Comparison of ENCODE assay signal across 20 cellular contexts in genomic region chr2:186009341-186009740, GRCh38.
"Had no signal": no experiment of that assay in that cellular context is flagged by ENCODE, and none has a peak within 500 bp of the region (broad histone marks: within the 10 kb centered on the region; RNA-seq: fewer than 3 reads in every experiment).

No MANE protein-coding gene starts in this region.

- H3K4me1 ChIP-seq: left lung, neural progenitor cell, parathyroid adenoma, right lobe of liver, tibial nerve, upper lobe of left lung had no signal

- H3K27me3 ChIP-seq: left lung, neural progenitor cell, right lobe of liver, tibial nerve, upper lobe of left lung had no signal

- ATAC-seq: effector memory CD8-positive, alpha-beta T cell; left cardiac atrium; left lung; naive thymus-derived CD4-positive, alpha-beta T cell; right lobe of liver; stimulated activated naive B cell treated with anti-CD40 and anti-IgM and Interleukin-4, amounts not matched to agents 10 μg/mL and 1 μg/mL and 100 μg/mL, for 72 hours had no signal

- H3K9ac ChIP-seq: neural progenitor cell, parathyroid adenoma had no signal

- H3K27ac Mint-ChIP-seq: effector memory CD8-positive, alpha-beta T cell; naive thymus-derived CD4-positive, alpha-beta T cell; nephron; neural progenitor cell; progenitor cell of endocrine pancreas; stimulated activated naive B cell treated with anti-CD40 and anti-IgM and Interleukin-4, amounts not matched to agents 10 μg/mL and 1 μg/mL and 100 μg/mL, for 72 hours; stimulated activated naive CD8-positive, alpha-beta T cell treated with anti-CD3 and anti-CD28 coated beads, Interleukin-15, Interleukin-2, amounts not matched to agents 100 ng/mL and 50 ng/mL, for 24 hours had no signal

- H3K4me3 Mint-ChIP-seq: effector memory CD8-positive, alpha-beta T cell; naive thymus-derived CD4-positive, alpha-beta T cell; nephron; neural progenitor cell; stimulated activated naive B cell treated with anti-CD40 and anti-IgM and Interleukin-4, amounts not matched to agents 10 μg/mL and 1 μg/mL and 100 μg/mL, for 72 hours; stimulated activated naive CD8-positive, alpha-beta T cell treated with anti-CD3 and anti-CD28 coated beads, Interleukin-15, Interleukin-2, amounts not matched to agents 100 ng/mL and 50 ng/mL, for 24 hours had no signal

- H3K4me1 Mint-ChIP-seq: naive thymus-derived CD4-positive, alpha-beta T cell; nephron; stimulated activated naive B cell treated with anti-CD40 and anti-IgM and Interleukin-4, amounts not matched to agents 10 μg/mL and 1 μg/mL and 100 μg/mL, for 72 hours had no signal

- H3K36me3 ChIP-seq: left lung, neural progenitor cell, right lobe of liver, thoracic aorta, upper lobe of left lung had no signal

- H3K4me3 ChIP-seq: left lung, neural progenitor cell, right lobe of liver, thoracic aorta, tibial nerve, upper lobe of left lung had no signal

- H3K36me3 Mint-ChIP-seq: neural progenitor cell had no signal

- H3K27ac ChIP-seq: left lung, neural progenitor cell, parathyroid adenoma, right lobe of liver, thoracic aorta, tibial nerve, upper lobe of left lung had no signal

- DNase-seq: cortex of kidney; effector memory CD8-positive, alpha-beta T cell; left cardiac atrium; left lung; mesendoderm; midbrain; naive thymus-derived CD4-positive, alpha-beta T cell; right lobe of liver; small intestine; stimulated activated CD4-positive, alpha-beta T cell treated with anti-CD3 and anti-CD28 coated beads, Interleukin-15, amount 100 ng/mL, for 24 hours; stimulated activated CD4-positive, alpha-beta T cell treated with anti-CD3 and anti-CD28 coated beads, Interleukin-2, amount 100 ng/mL, for 48 hours; stimulated activated naive B cell treated with anti-CD40 and anti-IgM and Interleukin-4, amounts not matched to agents 10 μg/mL and 1 μg/mL and 100 μg/mL, for 72 hours; upper lobe of left lung had no signal

- H3K9me3 ChIP-seq: right lobe of liver had no signal

- H3K27me3 Mint-ChIP-seq: effector memory CD8-positive, alpha-beta T cell; naive thymus-derived CD4-positive, alpha-beta T cell; progenitor cell of endocrine pancreas; stimulated activated naive B cell treated with anti-CD40 and anti-IgM and Interleukin-4, amounts not matched to agents 10 μg/mL and 1 μg/mL and 100 μg/mL, for 72 hours; stimulated activated naive CD8-positive, alpha-beta T cell treated with anti-CD3 and anti-CD28 coated beads, Interleukin-15, Interleukin-2, amounts not matched to agents 100 ng/mL and 50 ng/mL, for 24 hours had no signal
